7 cellular contexts compared by ENCODE assay signal in the genomic region with DNA sequence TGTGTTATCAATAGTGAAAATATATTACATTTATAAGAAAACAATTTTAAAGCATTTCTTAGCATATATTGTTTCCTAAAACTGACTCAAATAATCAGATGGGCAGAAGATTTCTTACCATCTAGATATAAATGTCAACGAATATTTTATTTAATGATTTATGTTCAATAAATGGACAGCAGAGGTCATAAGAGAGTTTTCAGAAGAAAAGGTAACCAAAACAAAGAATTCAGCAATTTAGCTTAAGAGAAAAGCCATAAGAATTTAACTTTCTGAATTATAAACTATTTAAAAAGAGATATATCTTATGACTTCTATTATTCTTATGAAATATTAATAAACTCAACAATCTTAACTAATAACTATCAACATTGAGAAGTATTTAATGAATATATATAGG. TPM values are rescaled to one million over a fixed set of nuclear protein-coding genes. Genes with fewer than 3 reads are reported as not detected.
A peak's percentile ranks its signal among the peaks of the same experiment; 100 is the strongest.
DNase-seq lines count a peak whose midpoint lies in the region; ATAC-seq, FAIRE-seq and TF ChIP-seq lines count a peak whose summit lies in the region.
"Not testable (repeated sequence)": the region's sequence is repeated elsewhere in the genome, so short reads cannot be mapped to it uniquely, and the experiment has no call there.

No MANE protein-coding gene starts in this region.

- not testable (repeated sequence) for TF ChIP-seq POLR2A in NB4 (IDR thresholded peaks at IDR 0.05; ENCODE audit: extremely low read depth, insufficient read length); GM12878 (IDR thresholded peaks at IDR 0.05; ENCODE audit: low read depth, low read length)

- H3F3A ChIP-seq in PC-9 (ENCODE audit: insufficient read depth, low read depth) = not testable (repeated sequence)

- intact Hi-C loops in PC-9 (cut with micrococcal nuclease; ENCODE audit: unreplicated experiment) = loop anchor here (10.0 kb wide), 1 partner anchor 119 kb away; no protein-coding TSS in a partner anchor
- intact Hi-C loops in GM12878 (cut with micrococcal nuclease; ENCODE audit: unreplicated experiment) = not testable (repeated sequence)

- H3K4me3 ChIP-seq in CD4-positive, CD25-positive, alpha-beta regulatory T cell (ENCODE audit: low read depth, low read length); NB4 (ENCODE audit: low read depth, low read length); PC-9; GM12878; fibroblast of the aortic adventitia (ENCODE audit: low read depth, low read length): not testable (repeated sequence)

- not testable (repeated sequence) for H3K27ac ChIP-seq in CD4-positive, CD25-positive, alpha-beta regulatory T cell (ENCODE audit: insufficient read depth, low read length, poor library complexity, severe bottlenecking); PC-9; GM12878 (ENCODE audit: control insufficient read depth, insufficient read depth)

- not testable (repeated sequence) for H3K27ac Mint-ChIP-seq in CD4-positive, CD25-positive, alpha-beta regulatory T cell

- in situ Hi-C loops in GM12878 (cut with MboI) = loop anchor here (5.0 kb wide), 2 partner anchors 122 to 207 kb away; no protein-coding TSS in a partner anchor

- not testable (repeated sequence) for ATAC-seq in CD4-positive, CD25-positive, alpha-beta regulatory T cell (ENCODE audit: low read depth in 2 of 2); GM12878

- H2AFZ ChIP-seq in PC-9; GM12878 (ENCODE audit: control insufficient read depth, low read depth, low read length): not testable (repeated sequence)

- CTCF ChIA-PET in PC-9 (lab: Charles Lee) (interaction anchor here (0.6 kb wide), 1 partner anchor 207 kb away, joined by 7 read pairs; no protein-coding TSS in a partner anchor), GM12878 (lab: Yijun Ruan, JAX) (interaction anchor here (0.8 to 3.2 kb wide), 4 partner anchors 13 to 206 kb away, joined by 3 to 54 read pairs (median 8); no protein-coding TSS in a partner anchor)

- POLR2A ChIA-PET in PC-9 (lab: Charles Lee; ENCODE audit: unreplicated experiment); GM12878 (lab: Charles Lee): not testable (repeated sequence)

- H3K9me3 ChIP-seq in CD4-positive, CD25-positive, alpha-beta regulatory T cell (ENCODE audit: control insufficient read depth in 2 of 2, low read length in 2 of 2); PC-9 (ENCODE audit: insufficient read depth, low read depth); GM12878 (replicated peaks; ENCODE audit: control insufficient read depth, insufficient read depth, low read length): not testable (repeated sequence)

- H4K20me1 ChIP-seq in PC-9 (ENCODE audit: insufficient read depth); GM12878 (ENCODE audit: control insufficient read depth, insufficient read depth): not testable (repeated sequence)

- RAD21 ChIA-PET in GM12878 (lab: Charles Lee; ENCODE audit: unreplicated experiment) = interaction anchor here (1.4 to 3.2 kb wide), 3 partner anchors 121 to 206 kb away, joined by 3 to 34 read pairs (median 11); no protein-coding TSS in a partner anchor

- not testable (repeated sequence) for H3K4me2 ChIP-seq in PC-9; GM12878 (ENCODE audit: control insufficient read depth, insufficient read depth)

- not testable (repeated sequence) for H3K79me2 ChIP-seq in PC-9 (ENCODE audit: low read depth); GM12878 (ENCODE audit: control insufficient read depth, insufficient read depth, low read length)

- not testable (repeated sequence) for H3K4me3 Mint-ChIP-seq in CD4-positive, CD25-positive, alpha-beta regulatory T cell

- 0% methylated on average over 1 of the region's 1 CpG for WGBS in GM12878 (ENCODE audit: insufficient coverage, insufficient replicate concordance, low lambda C conversion rate, missing lambda C conversion rate)

- peak; percentile 44; the same call in 1 of the 2 replicates for TF ChIP-seq RAD21 in GM12878 (IDR thresholded peaks at IDR 0.05; ENCODE audit: insufficient read depth, low read depth, low read length)

- H3K4me1 ChIP-seq in CD4-positive, CD25-positive, alpha-beta regulatory T cell (ENCODE audit: control insufficient read depth, insufficient read depth, low read length, poor library complexity, severe bottlenecking); PC-9 (replicated peaks; ENCODE audit: insufficient read depth); GM12878 (ENCODE audit: control insufficient read depth, insufficient read depth, low read length): not testable (repeated sequence)

- TF ChIP-seq EP300 in GM12878 (IDR thresholded peaks at IDR 0.05; ENCODE audit: borderline replicate concordance in 1 of 2, control insufficient read depth in 1 of 2, low read depth in 2 of 2, low read length in 2 of 2) = not testable (repeated sequence)

- peaks cover 4 to 15% (median 9%) of the 10 kb centered on the region in 4 donors for H3K4me1 Mint-ChIP-seq in CD4-positive, CD25-positive, alpha-beta regulatory T cell

- H3K36me3 Mint-ChIP-seq in CD4-positive, CD25-positive, alpha-beta regulatory T cell = not testable (repeated sequence)

- not testable (repeated sequence) for H3K27me3 Mint-ChIP-seq in CD4-positive, CD25-positive, alpha-beta regulatory T cell

- DNase-seq in CD4-positive, CD25-positive, alpha-beta regulatory T cell = peak in 2 of 3 donors; percentile 16 to 42
- DNase-seq in HT-29 (ENCODE audit: low spot score) = peak; percentile 15
- peak; percentile 23 for DNase-seq in NB4 (ENCODE audit: low read depth)
- not testable (repeated sequence) for DNase-seq in PC-9; GM12878 (ENCODE audit: low read depth, low spot score)
- peak; percentile 48 for DNase-seq in fibroblast of the aortic adventitia (ENCODE audit: low read depth)
- DNase-seq in myocyte (ENCODE audit: low read depth) = peak; percentile 26

- not testable (repeated sequence) for H3K9ac ChIP-seq in GM12878 (ENCODE audit: control insufficient read depth, insufficient read depth, low read length)

- not testable (repeated sequence) for H3K27me3 ChIP-seq in CD4-positive, CD25-positive, alpha-beta regulatory T cell (ENCODE audit: control insufficient read depth, insufficient read depth, low read length); PC-9 (ENCODE audit: insufficient read depth, low read depth); GM12878 (replicated peaks in 1 of 2; ENCODE audit: control insufficient read depth in 2 of 2, insufficient read depth in 2 of 2, low read length in 1 of 2)

- not testable (repeated sequence) for H3K36me3 ChIP-seq in CD4-positive, CD25-positive, alpha-beta regulatory T cell (ENCODE audit: control insufficient read depth, insufficient read depth, low read length); PC-9 (ENCODE audit: low read depth); GM12878 (ENCODE audit: control insufficient read depth in 2 of 2, insufficient read depth in 2 of 2, low read length in 1 of 2)

- not testable (repeated sequence) for FAIRE-seq in GM12878 (lab: Jason Lieb, UNC)

- not testable (repeated sequence) for H3K9me3 Mint-ChIP-seq in CD4-positive, CD25-positive, alpha-beta regulatory T cell

- SMC1A ChIA-PET in GM12878 (lab: Charles Lee; ENCODE audit: uncharacterized antibody, unreplicated experiment) = interaction anchor here (1.1 to 5.1 kb wide), 4 partner anchors 118 to 207 kb away, joined by 3 to 59 read pairs (median 6); no protein-coding TSS in a partner anchor

- not testable (repeated sequence) for TF ChIP-seq CTCF in NB4 (IDR thresholded peaks at IDR 0.05; ENCODE audit: low read depth, low read length); GM12878 (IDR thresholded peaks at IDR 0.05 in 2 of 3, conservative IDR thresholded peaks at IDR 0.05 in 1 of 3; ENCODE audit: control insufficient read depth in 2 of 3, extremely low read depth in 1 of 3, insufficient read depth in 1 of 3, low read depth in 3 of 3, low read length in 3 of 3)
- TF ChIP-seq CTCF in PC-9 (conservative IDR thresholded peaks at IDR 0.05) (peak; percentile 47; the same call in 1 of the 2 replicates), fibroblast of the aortic adventitia (IDR thresholded peaks at IDR 0.05; ENCODE audit: insufficient read depth, low read length) (peak; percentile 12)

- H3K9me2 ChIP-seq in PC-9 (ENCODE audit: insufficient read depth) = not testable (repeated sequence)

- not testable (repeated sequence) for BruUV-seq in PC-9 (replicated peaks; lab: Mats Ljungman, UMichigan); GM12878 (replicated peaks; lab: Mats Ljungman, UMichigan)

TF ChIP-seq in GM12878, 131 proteins besides CTCF, POLR2A, EP300 and RAD21:
- TF ChIP-seq SMC3 (IDR thresholded peaks at IDR 0.05; ENCODE audit: borderline replicate concordance, low read length) = peak; percentile 40; the same call in 1 of the 2 replicates

RNA-seq across cellular contexts. Expression of gene CCDC146, which starts 3.1 kb away (rescaled TPM):
- 20.1 TPM for total RNA-seq in CD4-positive, CD25-positive, alpha-beta regulatory T cell
- polyA plus RNA-seq in CD4-positive, CD25-positive, alpha-beta regulatory T cell = 1 to 10 TPM; 1.4 to 3.2 (median 2.6) TPM
- not detected in 2 replicates for total RNA-seq in HT-29 (2014; rRNA removed; shearing (Covaris generic))
- 11.6 and 15.9 TPM in 2 replicates for total RNA-seq in PC-9 (2021)
- total RNA-seq in GM12878 (2013; cell fraction: nucleolus; rRNA removed) = 25.7 and 34.4 TPM in 2 replicates
- total RNA-seq in GM12878 (2014; rRNA removed) = 0.90 and 1.6 TPM in 2 replicates
- total RNA-seq in GM12878 (2014; rRNA removed; fragmentation: Illumina TruSeq; extraction: Trizol) = 1.3 and 1.5 TPM in 2 replicates
- 1.2 and 2.0 TPM in 2 replicates for total RNA-seq in GM12878 (2021)
- polyA plus RNA-seq in GM12878 (2011; ENCODE audit: low read depth) = 1.4 TPM
- polyA plus RNA-seq in GM12878 (2011; rRNA removed) = 5.3 and 6.0 TPM in 2 replicates
- 1.5 and 1.8 TPM in 2 replicates for polyA plus RNA-seq in GM12878 (2011; cell fraction: cytosol; rRNA removed)
- 11.7 and 14.8 TPM in 2 replicates for polyA plus RNA-seq in GM12878 (2011; cell fraction: nucleus; rRNA removed)
- polyA plus RNA-seq in GM12878 (2012) = 1.6 and 2.2 TPM in 2 replicates
- 1.7 and 2.7 TPM in 2 replicates for polyA plus RNA-seq in GM12878 (2014; fragmentation: Illumina TruSeq; extraction: Trizol)
- under 1 TPM; 0.55 to 0.84 TPM for polyA plus RNA-seq in GM12878 (2014; fragmentation: Nextera tagmentation; extraction: Ambion mirVana)
- 1.1 and 2.0 TPM in 2 replicates for polyA plus RNA-seq in GM12878 (2014; rRNA removed)
- polyA plus RNA-seq in GM12878 (2016; fragmentation: Nextera tagmentation; extraction: Ambion mirVana) = 1 to 10 TPM in 1 of 2 experiments, under 1 TPM in 1; 0.28 to 1.2 TPM
- polyA minus RNA-seq in GM12878 (2011; rRNA and poly(A)+ RNA removed) = 1.5 and 3.4 TPM in 2 replicates
- polyA minus RNA-seq in GM12878 (2011; cell fraction: cytosol; rRNA and poly(A)+ RNA removed) = 1.9 TPM in 1 of 2 replicates, not detected in the other
- polyA minus RNA-seq in GM12878 (2011; cell fraction: nucleus; rRNA and poly(A)+ RNA removed) = 4.5 and 6.9 TPM in 2 replicates
- 1.4 and 2.0 TPM in 2 replicates for total RNA-seq in fibroblast of the aortic adventitia (ENCODE audit: low replicate concordance)
- total RNA-seq in myocyte = 2.3 and 3.4 TPM in 2 replicates
- polyA plus RNA-seq in myocyte (2012) = 1.7 TPM
